ENCODE assay signal across 10 cellular contexts in genomic region chr13:109998808-109999528, GRCh38.
DNase-seq lines count a peak whose midpoint lies in the region; ATAC-seq, FAIRE-seq and TF ChIP-seq lines count a peak whose summit lies in the region.
"Had no signal": no experiment of that assay in that cellular context is flagged by ENCODE, and none has a peak within 500 bp of the region (broad histone marks: within the 10 kb centered on the region; RNA-seq: fewer than 3 reads in every experiment).

No MANE protein-coding gene starts in this region.

- H2BK15ac ChIP-seq in neuronal stem cell (ENCODE audit: low read length): no peak overlapping the region

- no peak overlapping the region for H3K4me3 ChIP-seq in pancreas
- no peak overlapping the region for H3K4me3 ChIP-seq in neuronal stem cell (ENCODE audit: low read length in 2 of 2)

- no peak overlapping the region for H4K91ac ChIP-seq in neuronal stem cell (ENCODE audit: low read depth, low read length, poor library complexity)

- intact Hi-C loops in pancreas (cut with DNase I): no loop called here

- no peak overlapping the region for H2AFZ ChIP-seq in neuronal stem cell (ENCODE audit: low read length)

- peak; percentile 24 for DNase-seq in GDM1 (lab: John Stamatoyannopoulos, UW)
- DNase-seq in NOMO-1 (lab: John Stamatoyannopoulos, UW; ENCODE audit: unreplicated experiment in 2 of 2): peak; percentile 23 to 72
- peak; percentile 79 for DNase-seq in dedifferentiated amniotic fluid mesenchymal stem cell (ENCODE audit: extremely low spot score)
- no peak for DNase-seq in pancreas
- no peak for DNase-seq in neuronal stem cell (ENCODE audit: low spot score)
- no peak for DNase-seq in activated T-cell treated with anti-CD3 and anti-CD28 coated beads for 4 hours
- no peak for DNase-seq in frontal cortex (ENCODE audit: low spot score in 2 of 2)
- DNase-seq: activated effector memory CD4-positive, alpha-beta T cell treated with Interleukin-2 at 50 U/mL for 16 hours; KG1 had no signal

- H3K9ac ChIP-seq in neuronal stem cell (ENCODE audit: low read depth, low read length, poor library complexity): no peak overlapping the region

- ATAC-seq in pancreas: peak in 3 of 4 donors; percentile 29 to 75 (median 48)

- H3K27ac ChIP-seq in pancreas (no peak overlapping the region), neuronal stem cell (replicated peaks; ENCODE audit: low read length) (no peak overlapping the region)
- H3K27ac ChIP-seq: neutrophil had no signal

- H2BK5ac ChIP-seq in neuronal stem cell (ENCODE audit: low read length): no peak overlapping the region

- H2BK12ac ChIP-seq in neuronal stem cell (ENCODE audit: low read length): no peak overlapping the region

- no peak for FAIRE-seq in pancreas (lab: Jason Lieb, UNC)
- FAIRE-seq in frontal cortex (lab: Jason Lieb, UNC): no peak

- no peak for TF ChIP-seq CTCF in pancreas (IDR thresholded peaks at IDR 0.05)

- H2BK120ac ChIP-seq in neuronal stem cell (ENCODE audit: low read depth, low read length): no peak overlapping the region

- H3K4ac ChIP-seq in neuronal stem cell (ENCODE audit: low read length): no peak overlapping the region

- H3K18ac ChIP-seq in neuronal stem cell (ENCODE audit: low read length): no peak overlapping the region

- H2AK5ac ChIP-seq in neuronal stem cell (ENCODE audit: low read depth, low read length): no peak overlapping the region

- H3K36me3 ChIP-seq in pancreas: no peaks in the 10 kb centered on the region
- no peaks in the 10 kb centered on the region for H3K36me3 ChIP-seq in neuronal stem cell (replicated peaks in 1 of 2; ENCODE audit: control insufficient read depth in 2 of 2, insufficient read depth in 2 of 2, low read length in 2 of 2)
- H3K36me3 ChIP-seq: neutrophil had no signal

- WGBS in pancreas, 2 donors: 43 to 47% methylated on average over 4 of the region's 4 CpGs
- WGBS in neuronal stem cell (ENCODE audit: extremely low coverage in 2 of 2, insufficient read length in 2 of 2, insufficient replicate concordance in 1 of 2), 2 donors: no CpG with 5 or more reads among the region's 4 CpGs

- H3K4me2 ChIP-seq in neuronal stem cell (ENCODE audit: insufficient read depth, low read length, poor library complexity, severe bottlenecking): no peak overlapping the region

- no peak overlapping the region for H3K14ac ChIP-seq in neuronal stem cell (ENCODE audit: low read length)

- H3K27me3 ChIP-seq in pancreas: no peaks in the 10 kb centered on the region
- H3K27me3 ChIP-seq in neuronal stem cell (ENCODE audit: control insufficient read depth in 3 of 3, insufficient read depth in 3 of 3, low read depth in 1 of 3, low read length in 3 of 3): peaks cover 0 to 20% (median 0%) of the 10 kb centered on the region in 3 experiments
- H3K27me3 ChIP-seq: neutrophil had no signal

- H3K9me3 ChIP-seq in pancreas: no peaks in the 10 kb centered on the region
- peaks cover 0 to 5% of the 10 kb centered on the region in 2 donors for H3K9me3 ChIP-seq in neuronal stem cell (replicated peaks in 1 of 2; ENCODE audit: control insufficient read depth in 2 of 2, insufficient read depth in 1 of 2, low read depth in 1 of 2, low read length in 2 of 2)
- H3K9me3 ChIP-seq: neutrophil had no signal

- H4K8ac ChIP-seq in neuronal stem cell (ENCODE audit: low read depth, low read length): no peak overlapping the region

- no peak overlapping the region for H3K23ac ChIP-seq in neuronal stem cell (ENCODE audit: low read depth, low read length, poor library complexity)

- no peaks in the 10 kb centered on the region for H3K4me1 ChIP-seq in pancreas
- H3K4me1 ChIP-seq in neuronal stem cell (ENCODE audit: control insufficient read depth in 2 of 2, insufficient read depth in 1 of 2, low read depth in 1 of 2, low read length in 2 of 2): peaks cover 0 to 2% of the 10 kb centered on the region in 2 donors

- no peaks in the 10 kb centered on the region for H3K79me1 ChIP-seq in neuronal stem cell (ENCODE audit: low read depth, low read length)

Comparison
In these comparisons a context has a peak if more than half of its experiments do, and no peak if none do; other contexts are left out.
1. DNase-seq: peak in GDM1 (single experiment), NOMO-1 (2 of 2) and dedifferentiated amniotic fluid mesenchymal stem cell (single experiment); none in pancreas (0 of 6), neuronal stem cell (single experiment), activated T-cell treated with anti-CD3 and anti-CD28 coated beads for 4 hours (single experiment) and frontal cortex (0 of 2).